In genomic region chr16:57621521-57622268, GRCh38 we compare ENCODE assay signal across 1 cellular context.
TF ChIP-seq lines count a peak whose summit lies in the region.

No MANE protein-coding gene starts in this region.

TF ChIP-seq in HEK293, 187 proteins besides CTCF, POLR2A, EP300 and RAD21 (continued from another document):
- TF ChIP-seq PBX3 (CRISPR knock-in tag; IDR thresholded peaks at IDR 0.05) (no peak), ZNF768 (tag by site-specific recombination; IDR thresholded peaks at IDR 0.05) (peak; percentile 77)
- TF ChIP-seq, protein P1, sequence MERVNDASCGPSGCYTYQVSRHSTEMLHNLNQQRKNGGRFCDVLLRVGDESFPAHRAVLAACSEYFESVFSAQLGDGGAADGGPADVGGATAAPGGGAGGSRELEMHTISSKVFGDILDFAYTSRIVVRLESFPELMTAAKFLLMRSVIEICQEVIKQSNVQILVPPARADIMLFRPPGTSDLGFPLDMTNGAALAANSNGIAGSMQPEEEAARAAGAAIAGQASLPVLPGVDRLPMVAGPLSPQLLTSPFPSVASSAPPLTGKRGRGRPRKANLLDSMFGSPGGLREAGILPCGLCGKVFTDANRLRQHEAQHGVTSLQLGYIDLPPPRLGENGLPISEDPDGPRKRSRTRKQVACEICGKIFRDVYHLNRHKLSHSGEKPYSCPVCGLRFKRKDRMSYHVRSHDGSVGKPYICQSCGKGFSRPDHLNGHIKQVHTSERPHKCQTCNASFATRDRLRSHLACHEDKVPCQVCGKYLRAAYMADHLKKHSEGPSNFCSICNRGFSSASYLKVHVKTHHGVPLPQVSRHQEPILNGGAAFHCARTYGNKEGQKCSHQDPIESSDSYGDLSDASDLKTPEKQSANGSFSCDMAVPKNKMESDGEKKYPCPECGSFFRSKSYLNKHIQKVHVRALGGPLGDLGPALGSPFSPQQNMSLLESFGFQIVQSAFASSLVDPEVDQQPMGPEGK (tag by site-specific recombination; IDR thresholded peaks at IDR 0.05): 0 out of 2 replicates have a peak, but pooled peaks have one; percentile 31
